Comparison of ENCODE assay signal across 10 cellular contexts in the genomic region with DNA sequence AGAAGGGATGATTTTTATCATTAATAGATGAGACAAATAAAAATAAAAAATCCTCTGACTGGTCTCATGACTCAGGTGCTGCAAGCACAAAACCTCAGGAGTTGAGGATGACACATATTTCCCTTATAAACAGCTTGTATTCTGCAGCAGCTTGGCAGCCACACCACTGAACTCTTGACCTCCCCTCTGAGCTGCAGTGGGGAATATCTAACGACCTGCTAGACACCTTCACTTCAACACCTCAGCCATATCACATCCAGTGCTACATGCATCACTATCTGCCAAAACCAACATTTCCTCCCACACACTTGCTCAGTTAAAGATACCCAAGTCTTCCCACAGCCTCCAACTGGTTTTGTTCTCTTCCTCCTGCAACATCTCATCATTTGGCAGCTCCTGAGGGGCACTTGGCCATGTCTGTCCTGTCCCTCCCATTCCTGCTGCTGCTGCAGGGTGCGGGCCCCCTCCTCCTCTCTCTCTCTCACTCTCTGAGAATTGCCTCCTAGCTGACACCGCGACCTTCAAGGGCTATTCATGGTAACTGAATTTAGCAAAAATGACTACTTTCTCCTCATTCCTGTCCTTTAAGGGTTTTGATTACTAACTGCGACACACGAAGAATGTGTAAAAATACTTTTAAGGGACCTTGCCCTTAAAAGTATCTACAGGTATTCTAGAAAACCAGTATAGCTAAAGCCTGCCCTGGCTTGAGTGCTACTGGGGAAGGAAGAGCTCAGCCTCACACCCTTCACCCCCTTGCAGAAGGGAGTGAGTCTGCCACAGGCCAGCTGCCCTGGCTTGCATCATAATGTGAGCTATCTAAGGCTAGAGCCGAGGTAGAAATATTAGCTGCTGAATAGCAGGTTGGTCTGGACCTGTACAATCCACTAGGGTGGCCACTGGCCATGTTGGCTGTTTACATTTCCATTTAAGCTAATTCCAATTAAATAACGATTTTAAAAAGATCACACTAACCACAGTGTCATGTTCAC. TPM values are rescaled to one million over a fixed set of nuclear protein-coding genes. Genes with fewer than 3 reads are reported as not detected.
DNase-seq lines count a peak whose midpoint lies in the region; ATAC-seq and TF ChIP-seq lines count a peak whose summit lies in the region.
"Had no signal": no experiment of that assay in that cellular context is flagged by ENCODE, and none has a peak within 500 bp of the region (broad histone marks: within the 10 kb centered on the region; RNA-seq: fewer than 3 reads in every experiment).

No MANE protein-coding gene starts in this region.

- H3K36me3 ChIP-seq in left ventricle myocardium inferior (no peaks in the 10 kb centered on the region), heart right ventricle (no peaks in the 10 kb centered on the region)

- intact Hi-C loops in Right ventricle myocardium inferior (cut with DNase I) (no loop called here), left ventricle myocardium inferior (cut with micrococcal nuclease) (no loop called here), heart right ventricle (cut with DNase I) (no loop called here)

- H3K9me3 ChIP-seq in left ventricle myocardium inferior (replicated peaks) (no peaks in the 10 kb centered on the region), heart right ventricle (no peaks in the 10 kb centered on the region)

- H3K4me1 Mint-ChIP-seq in stimulated activated naive CD8-positive, alpha-beta T cell treated with anti-CD3 and anti-CD28 coated beads, Interleukin-15, amount 100 ng/mL, for 72 hours = peaks cover 20% of the 10 kb centered on the region

- WGBS in heart right ventricle, 2 donors = 32 to 37% methylated on average over 8 of the region's 8 CpGs

- H3K27ac Mint-ChIP-seq in stimulated activated naive CD8-positive, alpha-beta T cell treated with anti-CD3 and anti-CD28 coated beads, Interleukin-15, amount 100 ng/mL, for 72 hours = no peak overlapping the region

- no peak overlapping the region for H3K4me3 Mint-ChIP-seq in stimulated activated naive CD8-positive, alpha-beta T cell treated with anti-CD3 and anti-CD28 coated beads, Interleukin-15, amount 100 ng/mL, for 72 hours

- H3K4me1 ChIP-seq in left ventricle myocardium inferior (peaks cover 12% of the 10 kb centered on the region), heart right ventricle (peaks cover 0 to 14% (median 8%) of the 10 kb centered on the region in 9 donors)

- H3K4me3 ChIP-seq in left ventricle myocardium inferior (no peak overlapping the region), heart right ventricle (no peak overlapping the region)

- ATAC-seq in Right ventricle myocardium inferior = peak; percentile 65
- ATAC-seq in heart right ventricle = peak in 6 of 8 donors; percentile 46 to 75 (median 56)
- ATAC-seq in stimulated activated naive CD8-positive, alpha-beta T cell treated with anti-CD3 and anti-CD28 coated beads, Interleukin-15, amount 100 ng/mL, for 72 hours = peak; percentile 97
- no peak for ATAC-seq in GM21619 (IDR thresholded peaks at IDR 0.05; ENCODE audit: unreplicated experiment)

- peaks cover 52% of the 10 kb centered on the region for H3K27me3 Mint-ChIP-seq in stimulated activated naive CD8-positive, alpha-beta T cell treated with anti-CD3 and anti-CD28 coated beads, Interleukin-15, amount 100 ng/mL, for 72 hours

- H3K27me3 ChIP-seq in left ventricle myocardium inferior (ENCODE audit: low read depth) (no peaks in the 10 kb centered on the region), heart right ventricle (peaks cover 0 to 11% (median 0%) of the 10 kb centered on the region in 7 donors)

- DNase-seq in Right ventricle myocardium inferior (ENCODE audit: missing footprints) (no peak), left ventricle myocardium inferior (no peak), heart right ventricle (no peak), AML-193 (lab: John Stamatoyannopoulos, UW) (no peak), putamen (ENCODE audit: low spot score) (no peak)
- peak; percentile 9 to 35 for DNase-seq in activated CD4-positive, alpha-beta T cell treated with anti-CD3 and anti-CD28 coated beads, Interleukin-2, amount 50 U/mL, for 48 hours
- peak; percentile 21 to 49 for DNase-seq in stimulated activated naive CD8-positive, alpha-beta T cell treated with anti-CD3 and anti-CD28 coated beads, Interleukin-15, amount 100 ng/mL, for 72 hours
- DNase-seq: NCI-H146 had no signal

- TF ChIP-seq CTCF in left ventricle myocardium inferior (IDR thresholded peaks at IDR 0.05; ENCODE audit: borderline replicate concordance) (no peak), heart right ventricle (IDR thresholded peaks at IDR 0.05) (no peak)

- H3K9me3 Mint-ChIP-seq in stimulated activated naive CD8-positive, alpha-beta T cell treated with anti-CD3 and anti-CD28 coated beads, Interleukin-15, amount 100 ng/mL, for 72 hours = no peaks in the 10 kb centered on the region

- H3K27ac ChIP-seq in left ventricle myocardium inferior (replicated peaks) (no peak overlapping the region), heart right ventricle (no peak overlapping the region)

RNA-seq across cellular contexts. Expression of gene CCR9, which starts 5.0 kb away (rescaled TPM):
- total RNA-seq in Right ventricle myocardium inferior (not detected), left ventricle myocardium inferior (not detected), heart right ventricle (not detected)
- polyA plus RNA-seq in heart right ventricle = not detected
- polyA plus RNA-seq: BJ had no signal

RNA-seq across cellular contexts. Expression of gene LZTFL1, which starts 39.4 kb away (rescaled TPM):
- 8.9 TPM for total RNA-seq in Right ventricle myocardium inferior
- total RNA-seq in left ventricle myocardium inferior = 7.4 TPM
- total RNA-seq in heart right ventricle = 10 to 100 TPM in 3 of 10 donors, 1 to 10 TPM in 7; 6.0 to 12.2 (median 8.7) TPM
- polyA plus RNA-seq in heart right ventricle = 1 to 10 TPM; 2.6 to 6.6 TPM

Comparison
In these comparisons a context has a peak if more than half of its experiments do, and no peak if none do; other contexts are left out.
1. DNase-seq: peak in activated CD4-positive, alpha-beta T cell treated with anti-CD3 and anti-CD28 coated beads, Interleukin-2, amount 50 U/mL, for 48 hours (2 of 2) and stimulated activated naive CD8-positive, alpha-beta T cell treated with anti-CD3 and anti-CD28 coated beads, Interleukin-15, amount 100 ng/mL, for 72 hours (2 of 2); none in Right ventricle myocardium inferior (single experiment), left ventricle myocardium inferior (single experiment), heart right ventricle (0 of 2), AML-193 (0 of 2) and putamen (single experiment).